ENCODE assay signal across 10 cellular contexts in the genomic region with DNA sequence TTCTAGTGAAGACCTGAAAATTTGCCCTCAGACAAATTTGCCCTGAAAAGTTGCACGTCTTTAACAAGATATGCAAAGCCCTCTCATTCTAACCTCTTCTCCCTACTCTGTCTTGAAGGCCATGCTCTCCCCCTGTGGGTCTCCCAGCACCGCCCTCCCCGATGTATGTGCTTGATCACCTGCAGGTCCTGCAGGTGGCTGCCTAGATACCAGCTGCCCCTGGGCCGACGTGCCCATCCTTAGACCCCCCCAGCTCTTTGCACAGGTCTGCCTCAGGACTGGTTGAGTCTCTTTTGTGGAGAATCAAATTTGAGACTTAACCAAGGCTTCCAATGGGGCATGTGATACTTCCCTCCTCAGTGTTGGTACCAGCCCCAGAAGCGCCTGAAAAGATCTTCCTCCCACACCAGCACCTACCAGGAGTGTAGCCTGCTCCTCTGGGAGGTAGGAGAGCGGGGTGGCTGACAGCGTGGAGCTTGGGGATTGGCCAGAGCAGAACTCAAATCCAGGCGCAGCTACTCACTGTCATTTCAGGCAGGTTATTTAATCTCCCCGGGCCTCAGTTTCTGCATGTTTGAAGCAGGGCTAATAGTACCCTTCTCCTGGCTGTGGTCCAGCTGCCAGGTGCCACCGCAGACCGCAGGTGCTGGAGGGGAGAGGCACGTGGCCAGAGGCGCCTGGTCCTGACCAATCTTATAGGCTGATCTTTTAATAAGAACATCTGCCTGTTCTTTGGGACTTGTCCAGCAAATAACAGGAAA. TPM values are rescaled to one million over a fixed set of nuclear protein-coding genes. Genes with fewer than 3 reads are reported as not detected.
DNase-seq lines count a peak whose midpoint lies in the region; ATAC-seq and TF ChIP-seq lines count a peak whose summit lies in the region.
"Had no signal": no experiment of that assay in that cellular context is flagged by ENCODE, and none has a peak within 500 bp of the region (broad histone marks: within the 10 kb centered on the region; RNA-seq: fewer than 3 reads in every experiment).

No MANE protein-coding gene starts in this region.

- peak overlapping the region; percentile 66 for H3K27ac ChIP-seq in KOPT-K1 (ENCODE audit: low read depth, low read length, poor library complexity, severe bottlenecking)
- H3K27ac ChIP-seq in stomach, result no peak overlapping the region
- no peak overlapping the region for H3K27ac ChIP-seq in right lobe of liver

- 64 to 82% (median 75%) methylated on average over 14 of the region's 14 CpGs for WGBS in stomach, 5 donors
- 74% methylated on average over 6 of the region's 14 CpGs for WGBS in right lobe of liver (ENCODE audit: insufficient coverage, low coverage, low lambda C conversion rate, missing lambda C conversion rate)

- no peaks in the 10 kb centered on the region for H3K27me3 Mint-ChIP-seq in MCF 10A (ENCODE audit: insufficient read depth, unreplicated experiment)
- H3K27me3 Mint-ChIP-seq in T-cell, result no peaks in the 10 kb centered on the region

- H3K4me3 ChIP-seq in stomach, result no peak overlapping the region
- H3K4me3 ChIP-seq in right lobe of liver, result no peak overlapping the region
- H3K4me3 ChIP-seq: skin epidermis had no signal

- no peak overlapping the region for H3K4me3 Mint-ChIP-seq in MCF 10A (ENCODE audit: unreplicated experiment)
- no peak overlapping the region for H3K4me3 Mint-ChIP-seq in T-cell
- H3K4me3 Mint-ChIP-seq: CD8-positive, alpha-beta T cell had no signal

- TF ChIP-seq POLR2A in stomach (IDR thresholded peaks at IDR 0.05) (no peak), right lobe of liver (IDR thresholded peaks at IDR 0.05) (no peak)

- H3K9me3 ChIP-seq in KOPT-K1 (ENCODE audit: insufficient read depth, low read length, poor library complexity, severe bottlenecking), result no peaks in the 10 kb centered on the region
- no peaks in the 10 kb centered on the region for H3K9me3 ChIP-seq in stomach
- no peaks in the 10 kb centered on the region for H3K9me3 ChIP-seq in right lobe of liver

- peaks cover 25% of the 10 kb centered on the region for H3K36me3 ChIP-seq in KOPT-K1 (ENCODE audit: insufficient read depth, low read length)
- peaks cover 0 to 27% (median 14%) of the 10 kb centered on the region in 4 donors for H3K36me3 ChIP-seq in stomach
- H3K36me3 ChIP-seq in right lobe of liver, result no peaks in the 10 kb centered on the region

- H3K36me3 Mint-ChIP-seq in MCF 10A (ENCODE audit: insufficient read depth, unreplicated experiment) (peaks cover 13% of the 10 kb centered on the region), T-cell (peaks cover 3% of the 10 kb centered on the region)

- peaks cover 22% of the 10 kb centered on the region for H3K4me1 Mint-ChIP-seq in MCF 10A (ENCODE audit: insufficient read depth, unreplicated experiment)
- H3K4me1 Mint-ChIP-seq in T-cell, result peaks cover under 1 to 15% (median 10%) of the 10 kb centered on the region in 3 donors

- ATAC-seq in right lobe of liver, result no peak
- ATAC-seq in T-cell (replicated peaks in 1 of 4), result no peak
- ATAC-seq: CD8-positive, alpha-beta T cell had no signal

- H3K4me1 ChIP-seq in stomach (peaks cover 11 to 36% (median 26%) of the 10 kb centered on the region in 4 donors), right lobe of liver (peaks cover 0 to 6% (median 0%) of the 10 kb centered on the region in 4 donors)

- no peaks in the 10 kb centered on the region for H3K9me3 Mint-ChIP-seq in MCF 10A (ENCODE audit: unreplicated experiment)
- H3K9me3 Mint-ChIP-seq in T-cell, result no peaks in the 10 kb centered on the region
- H3K9me3 Mint-ChIP-seq: CD8-positive, alpha-beta T cell had no signal

- POLR2A ChIA-PET in MCF 10A (lab: Yijun Ruan, JAX), result interaction anchor here (0.5 to 1.6 kb wide), 12 partner anchors 9 to 167 kb away, joined by 3 to 6 read pairs (median 4); partner anchors contain the start of gene TRIM65
- POLR2A ChIA-PET in T-cell (lab: Charles Lee), result no interaction called here

- intact Hi-C loops in MCF 10A (cut with micrococcal nuclease) (loop anchor here (5.0 kb wide), 1 partner anchor 273 kb away; no protein-coding TSS in a partner anchor), stomach (cut with DNase I; ENCODE audit: low total_unique reads) (loop anchor here (5.0 kb wide), 1 partner anchor 93 kb away; the partner anchor contains the start of gene CDK3), right lobe of liver (cut with DNase I) (loop anchor here (5.0 kb wide), 1 partner anchor 98 kb away; no protein-coding TSS in a partner anchor)

- DNase-seq in NCI-H2171 treated with DMSO at 0.1 percent for 48 hours (lab: John Stamatoyannopoulos, UW), result peak; percentile 96
- DNase-seq in MCF 10A (ENCODE audit: unreplicated experiment), result peak; percentile 57
- DNase-seq in stomach, result peak; percentile 53
- DNase-seq in right lobe of liver, result no peak
- DNase-seq in pons (ENCODE audit: low spot score), result no peak
- no peak for DNase-seq in T-cell
- DNase-seq: activated CD4-positive, CD25-positive, alpha-beta regulatory T cell treated with anti-CD3 and anti-CD28 coated beads, Interleukin-2, amount 50 U/mL, for 72 hours; CD8-positive, alpha-beta T cell had no signal

- CTCF ChIA-PET in MCF 10A (lab: Yijun Ruan, JAX), result interaction anchor here (0.5 to 1.6 kb wide), 7 partner anchors 33 to 506 kb away, joined by 3 to 6 read pairs (median 3); no protein-coding TSS in a partner anchor
- CTCF ChIA-PET in T-cell (lab: Charles Lee), result interaction anchor here (0.6 to 1.6 kb wide), 5 partner anchors 27 to 493 kb away, joined by 3 to 5 read pairs (median 3); no protein-coding TSS in a partner anchor

- H3K27me3 ChIP-seq in stomach, result no peaks in the 10 kb centered on the region
- no peaks in the 10 kb centered on the region for H3K27me3 ChIP-seq in right lobe of liver

- TF ChIP-seq EP300 in stomach (IDR thresholded peaks at IDR 0.05), result no peak

- BruUV-seq in MCF 10A (replicated peaks; lab: Mats Ljungman, UMichigan), result no TSS peak

- no peak overlapping the region for H3K27ac Mint-ChIP-seq in MCF 10A (ENCODE audit: low read depth, unreplicated experiment)
- no peak overlapping the region for H3K27ac Mint-ChIP-seq in T-cell
- H3K27ac Mint-ChIP-seq: CD8-positive, alpha-beta T cell had no signal

- TF ChIP-seq CTCF in MCF 10A (IDR thresholded peaks at IDR 0.05; ENCODE audit: unreplicated experiment) (no peak), stomach (IDR thresholded peaks at IDR 0.05) (no peak), right lobe of liver (IDR thresholded peaks at IDR 0.05) (no peak)

RNA-seq across cellular contexts. Expression of gene MRPL38, which starts 4.5 kb away (rescaled TPM):
- total RNA-seq in MCF 10A (2022) (97.9 and 111 TPM in 2 replicates), stomach (100 to 1,000 TPM in 1 of 5 donors, 10 to 100 TPM in 3, 1 to 10 TPM in 1; 9.3 to 244 (median 29.9) TPM), right lobe of liver (10 to 100 TPM; 46.1 to 79.8 (median 57.3) TPM), T-cell (100 to 1,000 TPM; 116 to 170 (median 144) TPM)
- polyA plus RNA-seq in stomach, result 10 to 100 TPM; 54.2 to 89.2 (median 73.9) TPM

RNA-seq across cellular contexts. Expression of gene TRIM65, which starts 12.5 kb away (rescaled TPM):
- total RNA-seq in MCF 10A (2022) (15.9 and 17.4 TPM in 2 replicates), stomach (10 to 100 TPM in 3 of 5 donors, 1 to 10 TPM in 1, not detected in 1; 9.2 to 26.6 (median 16.9) TPM), right lobe of liver (1 to 10 TPM; 5.9 to 8.1 (median 7.6) TPM), T-cell (10 to 100 TPM; 22.1 to 52.2 (median 45.9) TPM)
- 10 to 100 TPM in 1 of 3 donors, 1 to 10 TPM in 2; 8.1 to 10.6 (median 9.5) TPM for polyA plus RNA-seq in stomach

RNA-seq across cellular contexts. Expression of gene TRIM47, which starts 30.9 kb away (rescaled TPM):
- total RNA-seq in MCF 10A (2022) (23.6 and 25.7 TPM in 2 replicates), stomach (10 to 100 TPM in 4 of 5 donors, 1 to 10 TPM in 1; 3.5 to 40.4 (median 11.9) TPM), right lobe of liver (10 to 100 TPM in 5 of 6 experiments, 1 to 10 TPM in 1; 9.1 to 27.0 (median 21.5) TPM), T-cell (10 to 100 TPM in 3 of 5 donors, 1 to 10 TPM in 2; 2.6 to 24.6 (median 18.3) TPM)
- 10 to 100 TPM; 24.2 to 34.7 (median 28.4) TPM for polyA plus RNA-seq in stomach

RNA-seq across cellular contexts. Expression of gene FBF1, which starts 31.6 kb away (rescaled TPM):
- total RNA-seq in MCF 10A (2022), result 14.0 and 18.8 TPM in 2 replicates
- 10 to 100 TPM in 4 of 5 donors, 1 to 10 TPM in 1; 3.8 to 21.7 (median 19.6) TPM for total RNA-seq in stomach
- polyA plus RNA-seq in stomach, result 10 to 100 TPM in 1 of 3 donors, 1 to 10 TPM in 2; 1.7 to 10.4 (median 6.8) TPM
- 1 to 10 TPM in 5 of 6 experiments, under 1 TPM in 1; 0.86 to 3.1 (median 2.7) TPM for total RNA-seq in right lobe of liver
- total RNA-seq in T-cell, result 10 to 100 TPM; 25.7 to 45.3 (median 41.5) TPM

RNA-seq across cellular contexts. Expression of gene WBP2, which starts 54.1 kb away (rescaled TPM):
- total RNA-seq in MCF 10A (2022) (55.7 and 97.9 TPM in 2 replicates), stomach (100 to 1,000 TPM in 1 of 5 donors, 10 to 100 TPM in 4; 28.6 to 122 (median 46.1) TPM), right lobe of liver (10 to 100 TPM; 57.5 to 99.2 (median 68.7) TPM), T-cell (100 to 1,000 TPM in 3 of 5 donors, 10 to 100 TPM in 2; 91.4 to 158 (median 138) TPM)
- polyA plus RNA-seq in stomach, result 100 to 1,000 TPM in 1 of 3 donors, 10 to 100 TPM in 2; 87.3 to 104 (median 98.6) TPM

Comparison
In these comparisons a context has a peak if more than half of its experiments do, and no peak if none do; other contexts are left out.
1. DNase-seq: peak in NCI-H2171 treated with DMSO at 0.1 percent for 48 hours (single experiment), MCF 10A (single experiment) and stomach (single experiment); none in right lobe of liver (0 of 3), pons (single experiment) and T-cell (0 of 34).